In genomic region chr1:163054056-163054706, GRCh38 we compare ENCODE assay signal across 1 cellular context.
TF ChIP-seq lines count a peak whose summit lies in the region.

No MANE protein-coding gene starts in this region.

TF ChIP-seq in GM23338, 12 proteins besides CTCF, POLR2A, EP300 and RAD21 (continued from another document):
- no peak for TF ChIP-seq REST (IDR thresholded peaks at IDR 0.05; ENCODE audit: unreplicated experiment)
- TF ChIP-seq ZNF114 (CRISPR knock-in tag; IDR thresholded peaks at IDR 0.05): no peak
- no peak for TF ChIP-seq NANOG (IDR thresholded peaks at IDR 0.05; ENCODE audit: borderline replicate concordance)
- TF ChIP-seq STAT1 (IDR thresholded peaks at IDR 0.05; ENCODE audit: unreplicated experiment): no peak
